15 cellular contexts compared by ENCODE assay signal in the genomic region with DNA sequence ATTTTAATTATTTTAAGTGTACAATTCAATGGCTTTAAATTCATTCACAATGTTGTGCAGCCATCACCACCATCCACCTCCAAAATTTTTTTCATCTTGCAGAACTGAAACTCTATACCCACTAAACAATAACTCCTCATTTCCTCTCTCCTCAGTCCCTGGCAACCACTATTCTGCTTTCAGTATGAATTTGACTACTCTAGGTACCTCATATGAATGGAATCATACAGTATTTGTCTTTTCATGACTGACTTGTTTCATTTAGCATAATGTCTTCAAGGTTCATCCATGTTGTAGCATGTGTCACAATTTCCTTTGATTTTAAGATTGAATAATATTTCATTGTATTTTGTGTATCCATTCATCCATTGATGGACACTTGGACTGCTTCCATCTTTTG. TPM values are rescaled to one million over a fixed set of nuclear protein-coding genes. Genes with fewer than 3 reads are reported as not detected.
DNase-seq lines count a peak whose midpoint lies in the region; ATAC-seq and TF ChIP-seq lines count a peak whose summit lies in the region.
"Had no signal": no experiment of that assay in that cellular context is flagged by ENCODE, and none has a peak within 500 bp of the region (broad histone marks: within the 10 kb centered on the region; RNA-seq: fewer than 3 reads in every experiment).

No MANE protein-coding gene starts in this region.

- no peaks in the 10 kb centered on the region for H3K36me3 Mint-ChIP-seq in osteocyte (ENCODE audit: unreplicated experiment)

- H3K9ac ChIP-seq in OCI-LY3 (ENCODE audit: low read length), result no peak overlapping the region

- TF ChIP-seq CTCF in OCI-LY3 (IDR thresholded peaks at IDR 0.05; ENCODE audit: low read depth, low read length) (no peak), osteocyte (IDR thresholded peaks at IDR 0.05) (no peak)

- peaks cover 10% of the 10 kb centered on the region for H3K9me3 Mint-ChIP-seq in osteocyte (ENCODE audit: unreplicated experiment)
- H3K9me3 Mint-ChIP-seq: central memory CD8-positive, alpha-beta T cell had no signal

- H3K36me3 ChIP-seq in OCI-LY3 (replicated peaks; ENCODE audit: low read depth, low read length), result peaks cover 54% of the 10 kb centered on the region
- H3K36me3 ChIP-seq: right atrium auricular region had no signal

- intact Hi-C loops in Right ventricle myocardium superior (cut with DNase I), result no loop called here

- no peaks in the 10 kb centered on the region for H3K9me3 ChIP-seq in OCI-LY3 (ENCODE audit: insufficient read depth, low read length)
- H3K9me3 ChIP-seq: right atrium auricular region had no signal

- peak overlapping the region; percentile 53 for H3K4me2 ChIP-seq in OCI-LY3 (ENCODE audit: low read length)

- DNase-seq in NCI-H2029 treated with DMSO at 0.1 percent for 48 hours (lab: John Stamatoyannopoulos, UW) (no peak), osteocyte (ENCODE audit: extremely low spot score, unreplicated experiment) (no peak), Right ventricle myocardium superior (no peak), GM19238 (ENCODE audit: insufficient read length, low spot score) (no peak)
- DNase-seq: DND-41, left ventricle myocardium superior, NCI-H1694 had no signal

- H3K79me2 ChIP-seq in OCI-LY3 (ENCODE audit: low read length), result no peaks in the 10 kb centered on the region

- no peaks in the 10 kb centered on the region for H3K27me3 ChIP-seq in OCI-LY3 (ENCODE audit: low read depth, low read length)
- H3K27me3 ChIP-seq: right atrium auricular region had no signal

- peaks cover 18% of the 10 kb centered on the region for H3K4me1 ChIP-seq in OCI-LY3 (ENCODE audit: low read length)
- H3K4me1 ChIP-seq: right atrium auricular region had no signal

- ATAC-seq in GM18861 (IDR thresholded peaks at IDR 0.05; ENCODE audit: unreplicated experiment) (peak; percentile 100), GM21381 (IDR thresholded peaks at IDR 0.05; ENCODE audit: unreplicated experiment) (peak; percentile 100), HG03064 (IDR thresholded peaks at IDR 0.05; ENCODE audit: low read depth, unreplicated experiment) (peak; percentile 99), Right ventricle myocardium superior (ENCODE audit: poor library complexity) (no peak)
- ATAC-seq: HCT116, left ventricle myocardium superior had no signal

- H3K27ac Mint-ChIP-seq in osteocyte (ENCODE audit: unreplicated experiment), result no peak overlapping the region

- no peak overlapping the region for H3K4me3 ChIP-seq in OCI-LY3 (ENCODE audit: low read length)
- H3K4me3 ChIP-seq: right atrium auricular region had no signal

- no peak overlapping the region for H2AFZ ChIP-seq in OCI-LY3 (ENCODE audit: low read depth, low read length)

- H3K27ac ChIP-seq in OCI-LY3 (ENCODE audit: low read length), result no peak overlapping the region
- H3K27ac ChIP-seq: right atrium auricular region had no signal

- H3K4me1 Mint-ChIP-seq in osteocyte (ENCODE audit: unreplicated experiment), result no peaks in the 10 kb centered on the region
- H3K4me1 Mint-ChIP-seq: central memory CD8-positive, alpha-beta T cell had no signal

- H3K4me3 Mint-ChIP-seq in osteocyte (ENCODE audit: unreplicated experiment), result no peak overlapping the region
- H3K4me3 Mint-ChIP-seq: central memory CD8-positive, alpha-beta T cell had no signal

- no peaks in the 10 kb centered on the region for H3K27me3 Mint-ChIP-seq in osteocyte (ENCODE audit: unreplicated experiment)
- H3K27me3 Mint-ChIP-seq: central memory CD8-positive, alpha-beta T cell had no signal

- H4K20me1 ChIP-seq in OCI-LY3 (ENCODE audit: insufficient read depth, low read length), result peaks cover 15% of the 10 kb centered on the region

RNA-seq across cellular contexts. Expression of gene KIF4A, which starts 46.9 kb away (rescaled TPM):
- total RNA-seq in osteocyte, result 5.9 and 6.1 TPM in 2 replicates
- 0.19 TPM for total RNA-seq in Right ventricle myocardium superior

RNA-seq across cellular contexts. Expression of gene PDZD11, which starts 47.0 kb away (rescaled TPM):
- total RNA-seq in osteocyte, result 46.9 and 50.6 TPM in 2 replicates
- 34.6 TPM for total RNA-seq in Right ventricle myocardium superior

RNA-seq across cellular contexts. Expression of gene RAB41, which starts 54.8 kb away (rescaled TPM):
- total RNA-seq in osteocyte (not detected in 2 replicates), Right ventricle myocardium superior (not detected)
- total RNA-seq: fibroblast of villous mesenchyme, left ventricle myocardium superior, right atrium auricular region had no signal
